ENCODE assay signal across 1 cellular context in the genomic region with DNA sequence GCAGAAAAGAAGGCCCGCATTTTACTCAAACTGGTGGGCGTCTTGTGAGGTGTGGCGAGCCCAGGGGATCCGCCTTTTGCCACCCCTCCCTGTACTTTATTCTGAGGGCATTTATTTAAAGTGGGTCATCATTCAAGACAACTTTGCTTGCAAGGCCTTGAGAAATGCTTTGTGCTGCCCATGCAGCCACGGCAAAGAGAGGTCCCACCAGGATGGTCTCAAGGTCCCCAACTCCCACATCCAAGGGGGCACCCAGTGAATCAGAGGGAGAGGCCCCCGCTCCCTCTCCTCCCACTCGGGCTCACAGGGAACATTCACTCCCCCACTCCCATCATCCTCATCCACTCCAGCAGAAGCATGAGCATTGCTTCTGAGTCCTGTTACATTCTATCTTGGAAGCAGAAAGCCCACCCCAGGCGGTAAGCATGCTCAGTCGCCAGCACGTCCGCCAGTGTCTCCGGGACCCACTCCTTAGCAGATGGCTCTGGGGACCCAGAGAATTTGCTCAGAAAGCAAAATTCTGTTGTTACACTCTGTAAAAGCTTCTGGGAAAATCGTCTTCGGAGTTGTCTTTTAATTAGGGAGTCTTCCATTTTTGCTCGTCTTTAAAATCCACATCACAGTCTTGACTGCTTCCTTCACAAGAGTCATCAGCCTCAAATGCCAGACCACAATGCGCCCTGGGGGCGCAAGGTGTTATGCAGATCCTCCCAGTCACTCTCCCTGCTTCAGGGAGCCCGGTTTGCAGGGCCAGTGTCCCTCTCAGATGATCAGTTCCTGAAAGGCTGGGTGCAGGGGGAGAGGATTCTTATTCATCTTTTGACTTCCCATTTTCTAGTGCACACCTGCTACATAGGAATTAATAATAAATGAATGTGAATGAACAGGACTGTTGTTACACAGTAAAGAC.
A peak's percentile ranks its signal among the peaks of the same experiment; 100 is the strongest.
TF ChIP-seq lines count a peak whose summit lies in the region.

No MANE protein-coding gene starts in this region.

TF ChIP-seq in H1, 55 proteins besides CTCF, POLR2A, EP300 and RAD21:
- TF ChIP-seq SRF (IDR thresholded peaks at IDR 0.05; ENCODE audit: low read depth, low read length) (no peak), E2F6 (IDR thresholded peaks at IDR 0.05) (peak; percentile 25; the same call in 1 of the 2 replicates)
